1 cellular context compared by ENCODE assay signal in genomic region chr14:68796418-68797101, GRCh38.
A peak's percentile ranks its signal among the peaks of the same experiment; 100 is the strongest.
TF ChIP-seq lines count a peak whose summit lies in the region.

No MANE protein-coding gene starts in this region.

TF ChIP-seq in K562, 482 proteins besides CTCF, POLR2A, EP300 and RAD21 (continued from another document):
- TF ChIP-seq, protein P1, sequence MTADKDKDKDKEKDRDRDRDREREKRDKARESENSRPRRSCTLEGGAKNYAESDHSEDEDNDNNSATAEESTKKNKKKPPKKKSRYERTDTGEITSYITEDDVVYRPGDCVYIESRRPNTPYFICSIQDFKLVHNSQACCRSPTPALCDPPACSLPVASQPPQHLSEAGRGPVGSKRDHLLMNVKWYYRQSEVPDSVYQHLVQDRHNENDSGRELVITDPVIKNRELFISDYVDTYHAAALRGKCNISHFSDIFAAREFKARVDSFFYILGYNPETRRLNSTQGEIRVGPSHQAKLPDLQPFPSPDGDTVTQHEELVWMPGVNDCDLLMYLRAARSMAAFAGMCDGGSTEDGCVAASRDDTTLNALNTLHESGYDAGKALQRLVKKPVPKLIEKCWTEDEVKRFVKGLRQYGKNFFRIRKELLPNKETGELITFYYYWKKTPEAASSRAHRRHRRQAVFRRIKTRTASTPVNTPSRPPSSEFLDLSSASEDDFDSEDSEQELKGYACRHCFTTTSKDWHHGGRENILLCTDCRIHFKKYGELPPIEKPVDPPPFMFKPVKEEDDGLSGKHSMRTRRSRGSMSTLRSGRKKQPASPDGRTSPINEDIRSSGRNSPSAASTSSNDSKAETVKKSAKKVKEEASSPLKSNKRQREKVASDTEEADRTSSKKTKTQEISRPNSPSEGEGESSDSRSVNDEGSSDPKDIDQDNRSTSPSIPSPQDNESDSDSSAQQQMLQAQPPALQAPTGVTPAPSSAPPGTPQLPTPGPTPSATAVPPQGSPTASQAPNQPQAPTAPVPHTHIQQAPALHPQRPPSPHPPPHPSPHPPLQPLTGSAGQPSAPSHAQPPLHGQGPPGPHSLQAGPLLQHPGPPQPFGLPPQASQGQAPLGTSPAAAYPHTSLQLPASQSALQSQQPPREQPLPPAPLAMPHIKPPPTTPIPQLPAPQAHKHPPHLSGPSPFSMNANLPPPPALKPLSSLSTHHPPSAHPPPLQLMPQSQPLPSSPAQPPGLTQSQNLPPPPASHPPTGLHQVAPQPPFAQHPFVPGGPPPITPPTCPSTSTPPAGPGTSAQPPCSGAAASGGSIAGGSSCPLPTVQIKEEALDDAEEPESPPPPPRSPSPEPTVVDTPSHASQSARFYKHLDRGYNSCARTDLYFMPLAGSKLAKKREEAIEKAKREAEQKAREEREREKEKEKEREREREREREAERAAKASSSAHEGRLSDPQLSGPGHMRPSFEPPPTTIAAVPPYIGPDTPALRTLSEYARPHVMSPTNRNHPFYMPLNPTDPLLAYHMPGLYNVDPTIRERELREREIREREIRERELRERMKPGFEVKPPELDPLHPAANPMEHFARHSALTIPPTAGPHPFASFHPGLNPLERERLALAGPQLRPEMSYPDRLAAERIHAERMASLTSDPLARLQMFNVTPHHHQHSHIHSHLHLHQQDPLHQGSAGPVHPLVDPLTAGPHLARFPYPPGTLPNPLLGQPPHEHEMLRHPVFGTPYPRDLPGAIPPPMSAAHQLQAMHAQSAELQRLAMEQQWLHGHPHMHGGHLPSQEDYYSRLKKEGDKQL (CRISPR knock-in tag; IDR thresholded peaks at IDR 0.05; ENCODE audit: borderline replicate concordance), result no peak
- peak; percentile 84 for TF ChIP-seq CBFA2T3 (IDR thresholded peaks at IDR 0.05)
- peak; percentile 21; the same call in 1 of the 2 replicates for TF ChIP-seq GABPA (tag; conservative IDR thresholded peaks at IDR 0.05; ENCODE audit: low read depth)
- peak; percentile 6; the same call in 1 of the 2 replicates for TF ChIP-seq ARID1B (IDR thresholded peaks at IDR 0.05)
- peak; percentile 54 to 79; a peak in 3 of 4 replicates for TF ChIP-seq KDM1A (IDR thresholded peaks at IDR 0.05)
- TF ChIP-seq NCOR1 (IDR thresholded peaks at IDR 0.05), result 0 out of 2 replicates have a peak, but pooled peaks have one; percentile 16
- no peak for TF ChIP-seq NFYB (IDR thresholded peaks at IDR 0.05; ENCODE audit: extremely low read depth, insufficient read length)
- TF ChIP-seq SMARCA4 (IDR thresholded peaks at IDR 0.05), result peak; percentile 35; the same call in 1 of the 2 replicates
- peak in 1 of 2 experiments; percentile 68; a peak in 1 of 3 replicates for TF ChIP-seq CBX3 (IDR thresholded peaks at IDR 0.05; ENCODE audit: borderline replicate concordance in 1 of 2, low read length in 2 of 2)
- 0 out of 2 replicates have a peak, but pooled peaks have one; percentile 12 for TF ChIP-seq SP1 (CRISPR knock-in tag; IDR thresholded peaks at IDR 0.05)
- TF ChIP-seq BCOR (IDR thresholded peaks at IDR 0.05), result peak; percentile 93
- TF ChIP-seq POLR2B (IDR thresholded peaks at IDR 0.05; ENCODE audit: low read depth, partially characterized antibody), result no peak
- no peak for TF ChIP-seq CTCFL (IDR thresholded peaks at IDR 0.05; ENCODE audit: borderline replicate concordance, insufficient read depth, low read depth, low read length, poor library complexity, severe bottlenecking)
- 0 out of 2 replicates have a peak, but pooled peaks have one; percentile 26 for TF ChIP-seq CREB3 (tag; conservative IDR thresholded peaks at IDR 0.05; ENCODE audit: low read depth)
- no peak for TF ChIP-seq NCOA4 (IDR thresholded peaks at IDR 0.05; ENCODE audit: partially characterized antibody)
- TF ChIP-seq, protein P2, sequence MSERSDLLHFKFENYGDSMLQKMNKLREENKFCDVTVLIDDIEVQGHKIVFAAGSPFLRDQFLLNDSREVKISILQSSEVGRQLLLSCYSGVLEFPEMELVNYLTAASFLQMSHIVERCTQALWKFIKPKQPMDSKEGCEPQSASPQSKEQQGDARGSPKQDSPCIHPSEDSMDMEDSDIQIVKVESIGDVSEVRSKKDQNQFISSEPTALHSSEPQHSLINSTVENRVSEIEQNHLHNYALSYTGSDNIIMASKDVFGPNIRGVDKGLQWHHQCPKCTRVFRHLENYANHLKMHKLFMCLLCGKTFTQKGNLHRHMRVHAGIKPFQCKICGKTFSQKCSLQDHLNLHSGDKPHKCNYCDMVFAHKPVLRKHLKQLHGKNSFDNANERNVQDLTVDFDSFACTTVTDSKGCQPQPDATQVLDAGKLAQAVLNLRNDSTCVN (CRISPR knock-in tag; IDR thresholded peaks at IDR 0.05), result no peak
- TF ChIP-seq TEAD1 (CRISPR knock-in tag; IDR thresholded peaks at IDR 0.05), result no peak
- TF ChIP-seq HDAC2 (IDR thresholded peaks at IDR 0.05), result peak; percentile 76; the same call in 1 of the 2 replicates
- peak in 1 of 2 experiments; percentile 46; a peak in 1 of 4 replicates for TF ChIP-seq ARNT (IDR thresholded peaks at IDR 0.05)
- peak; percentile 38; the same call in 1 of the 2 replicates for TF ChIP-seq CEBPB (tag; IDR thresholded peaks at IDR 0.05)
- TF ChIP-seq, protein P3, sequence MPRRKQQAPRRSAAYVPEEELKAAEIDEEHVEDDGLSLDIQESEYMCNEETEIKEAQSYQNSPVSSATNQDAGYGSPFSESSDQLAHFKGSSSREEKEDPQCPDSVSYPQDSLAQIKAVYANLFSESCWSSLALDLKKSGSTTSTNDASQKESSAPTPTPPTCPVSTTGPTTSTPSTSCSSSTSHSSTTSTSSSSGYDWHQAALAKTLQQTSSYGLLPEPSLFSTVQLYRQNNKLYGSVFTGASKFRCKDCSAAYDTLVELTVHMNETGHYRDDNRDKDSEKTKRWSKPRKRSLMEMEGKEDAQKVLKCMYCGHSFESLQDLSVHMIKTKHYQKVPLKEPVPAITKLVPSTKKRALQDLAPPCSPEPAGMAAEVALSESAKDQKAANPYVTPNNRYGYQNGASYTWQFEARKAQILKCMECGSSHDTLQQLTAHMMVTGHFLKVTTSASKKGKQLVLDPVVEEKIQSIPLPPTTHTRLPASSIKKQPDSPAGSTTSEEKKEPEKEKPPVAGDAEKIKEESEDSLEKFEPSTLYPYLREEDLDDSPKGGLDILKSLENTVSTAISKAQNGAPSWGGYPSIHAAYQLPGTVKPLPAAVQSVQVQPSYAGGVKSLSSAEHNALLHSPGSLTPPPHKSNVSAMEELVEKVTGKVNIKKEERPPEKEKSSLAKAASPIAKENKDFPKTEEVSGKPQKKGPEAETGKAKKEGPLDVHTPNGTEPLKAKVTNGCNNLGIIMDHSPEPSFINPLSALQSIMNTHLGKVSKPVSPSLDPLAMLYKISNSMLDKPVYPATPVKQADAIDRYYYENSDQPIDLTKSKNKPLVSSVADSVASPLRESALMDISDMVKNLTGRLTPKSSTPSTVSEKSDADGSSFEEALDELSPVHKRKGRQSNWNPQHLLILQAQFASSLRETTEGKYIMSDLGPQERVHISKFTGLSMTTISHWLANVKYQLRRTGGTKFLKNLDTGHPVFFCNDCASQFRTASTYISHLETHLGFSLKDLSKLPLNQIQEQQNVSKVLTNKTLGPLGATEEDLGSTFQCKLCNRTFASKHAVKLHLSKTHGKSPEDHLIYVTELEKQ (CRISPR knock-in tag; IDR thresholded peaks at IDR 0.05), result 0 out of 2 replicates have a peak, but pooled peaks have one; percentile 35
- no peak for TF ChIP-seq HMG20A (CRISPR knock-in tag; conservative IDR thresholded peaks at IDR 0.05)
- no peak for TF ChIP-seq ZNF830 (CRISPR knock-in tag; IDR thresholded peaks at IDR 0.05)
- TF ChIP-seq TCF7L2 (IDR thresholded peaks at IDR 0.05; ENCODE audit: low read depth, low read length), result no peak
- peak in 1 of 2 experiments; percentile 33; a peak in 2 of 4 replicates for TF ChIP-seq RCOR1 (IDR thresholded peaks at IDR 0.05; ENCODE audit: borderline replicate concordance in 1 of 2, low read depth in 2 of 2, low read length in 2 of 2)
- TF ChIP-seq CBX1 (IDR thresholded peaks at IDR 0.05; ENCODE audit: low read depth), result peak; percentile 50; the same call in 1 of the 2 replicates
- TF ChIP-seq PHF20 (IDR thresholded peaks at IDR 0.05; ENCODE audit: partially characterized antibody), result peak; percentile 74
- TF ChIP-seq HDAC1 (IDR thresholded peaks at IDR 0.05), result 0 out of 4 replicates have a peak, but pooled peaks of 1 of the 2 experiments have one; percentile 30
- TF ChIP-seq ZNF740 (CRISPR knock-in tag; IDR thresholded peaks at IDR 0.05), result no peak
- TF ChIP-seq ZNF740 (tag; IDR thresholded peaks at IDR 0.05), result peak in 1 of 2 experiments; percentile 20; a peak in 1 of 4 replicates
- no peak for TF ChIP-seq TCF7 (IDR thresholded peaks at IDR 0.05; ENCODE audit: borderline replicate concordance)
- no peak for TF ChIP-seq CEBPG (CRISPR knock-in tag; IDR thresholded peaks at IDR 0.05)
- peak in 1 of 2 experiments; percentile 29; a peak in 1 of 4 replicates for TF ChIP-seq CEBPG (tag; conservative IDR thresholded peaks at IDR 0.05 in 1 of 2, IDR thresholded peaks at IDR 0.05 in 1 of 2)
- TF ChIP-seq, protein P4, sequence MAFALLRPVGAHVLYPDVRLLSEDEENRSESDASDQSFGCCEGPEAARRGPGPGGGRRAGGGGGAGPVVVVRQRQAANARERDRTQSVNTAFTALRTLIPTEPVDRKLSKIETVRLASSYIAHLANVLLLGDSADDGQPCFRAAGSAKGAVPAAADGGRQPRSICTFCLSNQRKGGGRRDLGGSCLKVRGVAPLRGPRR (CRISPR knock-in tag; IDR thresholded peaks at IDR 0.05), result 0 out of 2 replicates have a peak, but pooled peaks have one; percentile 12
